In the genomic region with DNA sequence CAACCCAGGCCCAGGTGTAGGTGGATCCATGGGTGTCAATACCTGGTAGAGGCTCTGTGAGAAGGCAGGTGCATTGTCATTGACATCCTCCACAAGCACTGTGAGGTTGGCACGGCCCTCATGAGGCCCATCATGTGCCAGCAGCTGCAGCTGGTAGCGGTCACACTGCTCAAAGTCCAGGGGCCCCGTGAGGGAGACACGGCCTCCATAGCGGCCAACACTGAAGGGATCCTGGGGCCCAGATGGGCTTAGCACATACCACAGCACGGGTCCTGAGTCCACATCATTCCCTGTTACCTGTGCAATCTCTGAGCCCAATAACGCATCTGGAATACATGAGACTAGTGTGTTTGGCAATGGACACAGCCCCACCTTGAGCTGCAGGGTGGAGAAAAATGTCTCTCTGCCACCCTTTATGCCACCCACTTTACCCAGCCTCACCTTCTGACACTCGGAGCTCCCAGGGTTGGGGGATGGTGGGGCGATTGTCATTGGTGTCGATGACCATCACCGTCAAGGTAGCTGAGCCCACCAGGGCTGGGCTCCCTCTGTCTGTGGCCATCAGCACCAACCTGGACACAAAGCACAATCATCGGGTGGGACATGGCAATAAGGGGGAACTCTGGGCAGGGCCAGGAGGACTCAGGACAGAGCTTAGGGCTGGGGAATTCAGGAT, we compare ENCODE assay signal across 21 cellular contexts. TPM values are rescaled to one million over a fixed set of nuclear protein-coding genes. Genes with fewer than 3 reads are reported as not detected.
A peak's percentile ranks its signal among the peaks of the same experiment; 100 is the strongest.
DNase-seq lines count a peak whose midpoint lies in the region; ATAC-seq and TF ChIP-seq lines count a peak whose summit lies in the region.
"Had no signal": no experiment of that assay in that cellular context is flagged by ENCODE, and none has a peak within 500 bp of the region (broad histone marks: within the 10 kb centered on the region; RNA-seq: fewer than 3 reads in every experiment).

No MANE protein-coding gene starts in this region.

- H3K27me3 ChIP-seq in left ventricle myocardium inferior (ENCODE audit: low read depth), result no peaks in the 10 kb centered on the region

- no peak overlapping the region for H3K27ac ChIP-seq in left ventricle myocardium inferior (replicated peaks)
- H3K27ac ChIP-seq: 22Rv1, A549, C4-2B, HL-60 had no signal

- H3K36me3 ChIP-seq in left ventricle myocardium inferior, result peaks cover 50% of the 10 kb centered on the region

- no peaks in the 10 kb centered on the region for H3K9me3 ChIP-seq in left ventricle myocardium inferior (replicated peaks)
- H3K9me3 ChIP-seq: A549 had no signal

- H3K9me3 Mint-ChIP-seq in activated T-cell treated with anti-CD3 and anti-CD28 coated beads, Interleukin-2, amount 50 U/mL, for 72 hours, result no peaks in the 10 kb centered on the region
- H3K9me3 Mint-ChIP-seq in osteocyte (ENCODE audit: unreplicated experiment) (no peaks in the 10 kb centered on the region), type B pancreatic cell (no peaks in the 10 kb centered on the region)
- H3K9me3 Mint-ChIP-seq: CD4-positive, alpha-beta memory T cell; GM23338; HFFc6 had no signal

- H3K27ac Mint-ChIP-seq in activated T-cell treated with anti-CD3 and anti-CD28 coated beads, Interleukin-2, amount 50 U/mL, for 72 hours, result no peak overlapping the region
- no peak overlapping the region for H3K27ac Mint-ChIP-seq in osteocyte (ENCODE audit: unreplicated experiment)
- H3K27ac Mint-ChIP-seq in type B pancreatic cell, result no peak overlapping the region
- H3K27ac Mint-ChIP-seq: GM23338, HFFc6 had no signal

- intact Hi-C loops in left ventricle myocardium inferior (cut with micrococcal nuclease), result no loop called here
- intact Hi-C loops in left cardiac atrium (cut with DNase I), result no loop called here

- ATAC-seq in activated T-cell treated with anti-CD3 and anti-CD28 coated beads, Interleukin-2, amount 50 U/mL, for 72 hours (replicated peaks in 1 of 2), result no peak
- ATAC-seq in left cardiac atrium, result no peak
- ATAC-seq: A549, GM23338, HCT116 had no signal

- peak; percentile 4 for DNase-seq in activated T-cell treated with anti-CD3 and anti-CD28 coated beads, Interleukin-2, amount 50 U/mL, for 1 hour
- DNase-seq in activated T-cell treated with anti-CD3 and anti-CD28 coated beads, Interleukin-2, amount 50 U/mL, for 72 hours, result no peak
- DNase-seq in left ventricle myocardium inferior, result peak; percentile 10
- DNase-seq in left cardiac atrium, result no peak
- DNase-seq in osteocyte (ENCODE audit: extremely low spot score, unreplicated experiment), result peak; percentile 49
- peak; percentile 60 for DNase-seq in type B pancreatic cell (ENCODE audit: extremely low spot score, unreplicated experiment)
- no peak for DNase-seq in ureter (ENCODE audit: low spot score)
- no peak for DNase-seq in HT-29 (ENCODE audit: low spot score)
- DNase-seq: AML-193; Calu3; CD4-positive, alpha-beta memory T cell; DMS79 treated with DMSO at 0.1 percent for 48 hours; GF-D8; H7; HFFc6 had no signal

- H3K4me3 Mint-ChIP-seq in activated T-cell treated with anti-CD3 and anti-CD28 coated beads, Interleukin-2, amount 50 U/mL, for 72 hours, result no peak overlapping the region
- H3K4me3 Mint-ChIP-seq in osteocyte (ENCODE audit: unreplicated experiment), result no peak overlapping the region
- no peak overlapping the region for H3K4me3 Mint-ChIP-seq in type B pancreatic cell
- H3K4me3 Mint-ChIP-seq: CD4-positive, alpha-beta memory T cell; GM23338; HFFc6 had no signal

- no peaks in the 10 kb centered on the region for H3K36me3 Mint-ChIP-seq in activated T-cell treated with anti-CD3 and anti-CD28 coated beads, Interleukin-2, amount 50 U/mL, for 72 hours (ENCODE audit: insufficient read depth in 2 of 2)
- H3K36me3 Mint-ChIP-seq in osteocyte (ENCODE audit: unreplicated experiment) (peaks cover 23% of the 10 kb centered on the region), type B pancreatic cell (peaks cover 5% of the 10 kb centered on the region)

- peaks cover 20% of the 10 kb centered on the region for H3K4me1 Mint-ChIP-seq in activated T-cell treated with anti-CD3 and anti-CD28 coated beads, Interleukin-2, amount 50 U/mL, for 72 hours (ENCODE audit: low read depth)
- H3K4me1 Mint-ChIP-seq in osteocyte (ENCODE audit: unreplicated experiment) (no peaks in the 10 kb centered on the region), type B pancreatic cell (ENCODE audit: unreplicated experiment) (no peaks in the 10 kb centered on the region)

- no peaks in the 10 kb centered on the region for H3K27me3 Mint-ChIP-seq in activated T-cell treated with anti-CD3 and anti-CD28 coated beads, Interleukin-2, amount 50 U/mL, for 72 hours (ENCODE audit: low read depth)
- no peaks in the 10 kb centered on the region for H3K27me3 Mint-ChIP-seq in osteocyte (ENCODE audit: unreplicated experiment)
- H3K27me3 Mint-ChIP-seq in type B pancreatic cell, result peaks cover 9% of the 10 kb centered on the region
- H3K27me3 Mint-ChIP-seq: CD4-positive, alpha-beta memory T cell had no signal

- TF ChIP-seq CTCF in left ventricle myocardium inferior (IDR thresholded peaks at IDR 0.05; ENCODE audit: borderline replicate concordance) (no peak), osteocyte (IDR thresholded peaks at IDR 0.05) (no peak), type B pancreatic cell (conservative IDR thresholded peaks at IDR 0.05) (no peak)

- H3K4me3 ChIP-seq in left ventricle myocardium inferior, result no peak overlapping the region
- H3K4me3 ChIP-seq: A549, GM23338 had no signal

- peaks cover 10% of the 10 kb centered on the region for H3K4me1 ChIP-seq in left ventricle myocardium inferior
- H3K4me1 ChIP-seq: A549 had no signal

RNA-seq across cellular contexts. Expression of a gene that starts 6.1 kb away (rescaled TPM):
- 10 to 100 TPM; 56.0 to 62.1 TPM for total RNA-seq in activated T-cell treated with anti-CD3 and anti-CD28 coated beads, Interleukin-2, amount 50 U/mL, for 72 hours
- 84.2 TPM for total RNA-seq in left ventricle myocardium inferior
- total RNA-seq in left cardiac atrium, result 10 to 100 TPM; 69.5 to 87.7 TPM
- total RNA-seq in osteocyte, result 157 and 171 TPM in 2 replicates
- 72.8 and 97.8 TPM in 2 replicates for total RNA-seq in type B pancreatic cell (ENCODE audit: low replicate concordance)
- 60.0 TPM for total RNA-seq in ureter
- total RNA-seq in HT-29 (2014; rRNA removed; shearing (Covaris generic)), result 40.7 and 52.3 TPM in 2 replicates

RNA-seq across cellular contexts. Expression of a gene that starts 13.3 kb away (rescaled TPM):
- total RNA-seq in activated T-cell treated with anti-CD3 and anti-CD28 coated beads, Interleukin-2, amount 50 U/mL, for 72 hours, result 100 to 1,000 TPM; 108 to 123 TPM
- 106 TPM for total RNA-seq in left ventricle myocardium inferior
- total RNA-seq in left cardiac atrium, result 100 to 1,000 TPM; 102 to 105 TPM
- 93.4 and 100 TPM in 2 replicates for total RNA-seq in osteocyte
- total RNA-seq in type B pancreatic cell (ENCODE audit: low replicate concordance), result 121 and 130 TPM in 2 replicates
- 176 TPM for total RNA-seq in ureter
- 189 and 243 TPM in 2 replicates for total RNA-seq in HT-29 (2014; rRNA removed; shearing (Covaris generic))

RNA-seq across cellular contexts. Expression of a gene that starts 21.7 kb away (rescaled TPM):
- 100 to 1,000 TPM; 114 to 118 TPM for total RNA-seq in activated T-cell treated with anti-CD3 and anti-CD28 coated beads, Interleukin-2, amount 50 U/mL, for 72 hours
- total RNA-seq in left ventricle myocardium inferior, result 192 TPM
- 100 to 1,000 TPM; 166 to 183 TPM for total RNA-seq in left cardiac atrium
- total RNA-seq in osteocyte, result 192 and 209 TPM in 2 replicates
- total RNA-seq in type B pancreatic cell (ENCODE audit: low replicate concordance), result 92.7 and 135 TPM in 2 replicates
- 192 TPM for total RNA-seq in ureter
- total RNA-seq in HT-29 (2014; rRNA removed; shearing (Covaris generic)), result 150 and 151 TPM in 2 replicates

RNA-seq across cellular contexts. Expression of a gene that starts 21.9 kb away (rescaled TPM):
- total RNA-seq in activated T-cell treated with anti-CD3 and anti-CD28 coated beads, Interleukin-2, amount 50 U/mL, for 72 hours, result 10 to 100 TPM; 25.0 to 31.5 TPM
- total RNA-seq in left ventricle myocardium inferior, result 19.2 TPM
- total RNA-seq in left cardiac atrium, result 10 to 100 TPM; 14.2 to 18.0 TPM
- 15.3 and 17.8 TPM in 2 replicates for total RNA-seq in osteocyte
- total RNA-seq in type B pancreatic cell (ENCODE audit: low replicate concordance), result 19.7 and 23.5 TPM in 2 replicates
- 28.0 TPM for total RNA-seq in ureter
- 21.4 TPM in 2 replicates for total RNA-seq in HT-29 (2014; rRNA removed; shearing (Covaris generic))

RNA-seq across cellular contexts. Expression of a gene that starts 30.3 kb away (rescaled TPM):
- 1 to 10 TPM; 2.1 to 2.9 TPM for total RNA-seq in activated T-cell treated with anti-CD3 and anti-CD28 coated beads, Interleukin-2, amount 50 U/mL, for 72 hours
- total RNA-seq in left ventricle myocardium inferior (9.5 TPM), left cardiac atrium (10 to 100 TPM; 14.4 to 15.8 TPM), osteocyte (63.0 and 63.3 TPM in 2 replicates), type B pancreatic cell (ENCODE audit: low replicate concordance) (3.9 and 54.9 TPM in 2 replicates), ureter (26.0 TPM)
- total RNA-seq in HT-29 (2014; rRNA removed; shearing (Covaris generic)), result 0.05 and 0.18 TPM in 2 replicates

Comparison
In these comparisons a context has a peak if more than half of its experiments do, and no peak if none do; other contexts are left out.
1. DNase-seq: peak in activated T-cell treated with anti-CD3 and anti-CD28 coated beads, Interleukin-2, amount 50 U/mL, for 1 hour (single experiment), left ventricle myocardium inferior (single experiment), osteocyte (single experiment) and type B pancreatic cell (single experiment); none in activated T-cell treated with anti-CD3 and anti-CD28 coated beads, Interleukin-2, amount 50 U/mL, for 72 hours (0 of 2), left cardiac atrium (single experiment), ureter (single experiment) and HT-29 (single experiment).